Comparison of ENCODE assay signal across 18 cellular contexts in the genomic region with DNA sequence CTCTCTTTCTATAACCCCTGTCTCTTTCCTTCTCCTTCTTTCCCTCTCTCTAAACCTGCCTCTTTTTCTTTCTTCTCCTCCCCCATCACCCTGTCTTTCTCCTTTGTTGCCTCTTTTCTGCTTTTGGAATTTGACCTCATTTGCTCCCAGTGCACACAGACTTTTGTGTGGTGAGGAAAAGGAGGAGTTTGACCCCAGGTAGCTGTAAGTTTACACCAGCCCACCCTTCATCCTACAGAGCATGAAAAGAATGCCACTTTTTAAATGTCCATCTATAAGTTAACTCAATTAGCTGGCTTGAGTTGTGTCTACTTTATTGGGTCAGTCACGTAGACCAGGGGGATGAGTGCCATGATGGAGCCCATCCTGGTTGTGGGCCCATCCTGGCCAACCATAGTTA.
DNase-seq lines count a peak whose midpoint lies in the region; ATAC-seq lines count a peak whose summit lies in the region.
"Had no signal": no experiment of that assay in that cellular context is flagged by ENCODE, and none has a peak within 500 bp of the region (broad histone marks: within the 10 kb centered on the region; RNA-seq: fewer than 3 reads in every experiment).

No MANE protein-coding gene starts in this region.

- no peaks in the 10 kb centered on the region for H3K27me3 ChIP-seq in mucosa of rectum (ENCODE audit: control insufficient read depth in 2 of 2, insufficient read depth in 2 of 2, low read length in 2 of 2)
- no peaks in the 10 kb centered on the region for H3K27me3 ChIP-seq in thymus (ENCODE audit: control insufficient read depth, insufficient read depth)

- H3K36me3 ChIP-seq in mucosa of rectum (ENCODE audit: control insufficient read depth in 2 of 2, insufficient read depth in 2 of 2, low read length in 2 of 2) (no peaks in the 10 kb centered on the region), thymus (ENCODE audit: control insufficient read depth, insufficient read depth) (no peaks in the 10 kb centered on the region)

- CTCF ChIA-PET in activated CD8-positive, alpha-beta memory T cell treated with anti-CD3 and anti-CD28 coated beads, Interleukin-2, amount 10 ng/mL, durations not matched to agents 7 days and 5 days (lab: Charles Lee): no interaction called here

- no peak for ATAC-seq in activated CD8-positive, alpha-beta memory T cell treated with anti-CD3 and anti-CD28 coated beads, Interleukin-2, amount 10 ng/mL, durations not matched to agents 7 days and 5 days
- ATAC-seq in left colon: no peak
- ATAC-seq: activated T-cell treated with anti-CD3 and anti-CD28 coated beads, Interleukin-2, amount 50 U/mL, for 4 hours had no signal

- H3K9me3 ChIP-seq in mucosa of rectum (ENCODE audit: control insufficient read depth in 2 of 2, low read length in 2 of 2): no peaks in the 10 kb centered on the region
- no peaks in the 10 kb centered on the region for H3K9me3 ChIP-seq in thymus (ENCODE audit: control insufficient read depth)

- H3K4me3 Mint-ChIP-seq in activated CD8-positive, alpha-beta memory T cell treated with anti-CD3 and anti-CD28 coated beads, Interleukin-2, amount 10 ng/mL, durations not matched to agents 7 days and 5 days: no peak overlapping the region
- no peak overlapping the region for H3K4me3 Mint-ChIP-seq in activated T-helper 1 cell treated with anti-CD3 and anti-CD28 coated beads, Interleukin-12 subunit alpha, Interleukin-12 subunit beta, Interleukin-2, Interleukin-4 antibody, amounts not matched to agents 30 ng/mL and 10 ng/mL and 1 ng/mL, durations not matched to agents 14 hours and 24 hours and 36 hours
- H3K4me3 Mint-ChIP-seq: activated T-cell treated with anti-CD3 and anti-CD28 coated beads, Interleukin-2, amount 50 U/mL, for 4 hours; CD4-positive, alpha-beta T cell had no signal

- DNase-seq in activated CD8-positive, alpha-beta memory T cell treated with anti-CD3 and anti-CD28 coated beads, Interleukin-2, amount 10 ng/mL, durations not matched to agents 7 days and 5 days: no peak
- no peak for DNase-seq in activated CD8-positive, alpha-beta memory T cell treated with anti-CD3 and anti-CD28 coated beads, Interleukin-2, amount 50 U/mL, for 48 hours
- no peak for DNase-seq in activated T-helper 1 cell treated with anti-CD3 and anti-CD28 coated beads, Interleukin-12 subunit alpha, Interleukin-12 subunit beta, Interleukin-2, Interleukin-4 antibody, amounts not matched to agents 30 ng/mL and 10 ng/mL and 1 ng/mL, durations not matched to agents 14 hours and 24 hours and 36 hours (ENCODE audit: low spot score)
- DNase-seq in NCI-H2107 (lab: John Stamatoyannopoulos, UW) (no peak), AML-193 (lab: John Stamatoyannopoulos, UW) (no peak), left colon (no peak)
- DNase-seq: activated CD4-positive, alpha-beta T cell treated with anti-CD3 and anti-CD28 coated beads for 1 hour; activated T-cell treated with anti-CD3 and anti-CD28 coated beads, Interleukin-2, amount 50 U/mL, for 4 hours; aorta; CD4-positive, alpha-beta T cell; cerebellar nuclear complex; DMS79; NCI-H1092; NCI-H524 treated with DMSO at 0.1 percent for 48 hours; SIG-M5 had no signal

- H3K4me1 ChIP-seq in mucosa of rectum (ENCODE audit: control insufficient read depth in 2 of 2, insufficient read depth in 2 of 2, low read length in 2 of 2): peaks cover 0 to 3% of the 10 kb centered on the region in 2 donors
- peaks cover 19% of the 10 kb centered on the region for H3K4me1 ChIP-seq in thymus (ENCODE audit: control insufficient read depth, insufficient read depth, low read length)

- H3K27ac Mint-ChIP-seq in activated CD8-positive, alpha-beta memory T cell treated with anti-CD3 and anti-CD28 coated beads, Interleukin-2, amount 10 ng/mL, durations not matched to agents 7 days and 5 days: peak overlapping the region; percentile 63
- H3K27ac Mint-ChIP-seq in activated T-helper 1 cell treated with anti-CD3 and anti-CD28 coated beads, Interleukin-12 subunit alpha, Interleukin-12 subunit beta, Interleukin-2, Interleukin-4 antibody, amounts not matched to agents 30 ng/mL and 10 ng/mL and 1 ng/mL, durations not matched to agents 14 hours and 24 hours and 36 hours: peak overlapping the region; percentile 76
- H3K27ac Mint-ChIP-seq: CD4-positive, alpha-beta T cell had no signal

- 98% methylated on average over 1 of the region's 1 CpG for WGBS in thymus

- H3K4me3 ChIP-seq in mucosa of rectum (ENCODE audit: low read length in 2 of 2): no peak overlapping the region
- no peak overlapping the region for H3K4me3 ChIP-seq in thymus (ENCODE audit: low read length)
- H3K4me3 ChIP-seq: smooth muscle cell had no signal

- peak overlapping the region; percentile 27 to 59 for H3K27ac ChIP-seq in mucosa of rectum (ENCODE audit: low read depth in 2 of 2, low read length in 2 of 2)
- H3K27ac ChIP-seq in thymus (ENCODE audit: low read depth): peak overlapping the region; percentile 0

- H3K36me3 Mint-ChIP-seq in activated CD8-positive, alpha-beta memory T cell treated with anti-CD3 and anti-CD28 coated beads, Interleukin-2, amount 10 ng/mL, durations not matched to agents 7 days and 5 days: peaks cover 40% of the 10 kb centered on the region
- H3K36me3 Mint-ChIP-seq in activated T-helper 1 cell treated with anti-CD3 and anti-CD28 coated beads, Interleukin-12 subunit alpha, Interleukin-12 subunit beta, Interleukin-2, Interleukin-4 antibody, amounts not matched to agents 30 ng/mL and 10 ng/mL and 1 ng/mL, durations not matched to agents 14 hours and 24 hours and 36 hours (ENCODE audit: low read depth): peaks cover 20% of the 10 kb centered on the region

- no peak overlapping the region for H3K9ac ChIP-seq in mucosa of rectum (ENCODE audit: low read depth in 1 of 2, low read length in 2 of 2)

- H3K9me3 Mint-ChIP-seq in activated CD8-positive, alpha-beta memory T cell treated with anti-CD3 and anti-CD28 coated beads, Interleukin-2, amount 10 ng/mL, durations not matched to agents 7 days and 5 days (ENCODE audit: low read depth): peaks cover 6% of the 10 kb centered on the region
- peaks cover 7% of the 10 kb centered on the region for H3K9me3 Mint-ChIP-seq in activated T-helper 1 cell treated with anti-CD3 and anti-CD28 coated beads, Interleukin-12 subunit alpha, Interleukin-12 subunit beta, Interleukin-2, Interleukin-4 antibody, amounts not matched to agents 30 ng/mL and 10 ng/mL and 1 ng/mL, durations not matched to agents 14 hours and 24 hours and 36 hours
- H3K9me3 Mint-ChIP-seq: activated T-cell treated with anti-CD3 and anti-CD28 coated beads, Interleukin-2, amount 50 U/mL, for 4 hours; CD4-positive, alpha-beta T cell had no signal

- no peaks in the 10 kb centered on the region for H3K27me3 Mint-ChIP-seq in activated CD8-positive, alpha-beta memory T cell treated with anti-CD3 and anti-CD28 coated beads, Interleukin-2, amount 10 ng/mL, durations not matched to agents 7 days and 5 days
- no peaks in the 10 kb centered on the region for H3K27me3 Mint-ChIP-seq in activated T-helper 1 cell treated with anti-CD3 and anti-CD28 coated beads, Interleukin-12 subunit alpha, Interleukin-12 subunit beta, Interleukin-2, Interleukin-4 antibody, amounts not matched to agents 30 ng/mL and 10 ng/mL and 1 ng/mL, durations not matched to agents 14 hours and 24 hours and 36 hours (ENCODE audit: insufficient read depth)
- H3K27me3 Mint-ChIP-seq: CD4-positive, alpha-beta T cell had no signal

- intact Hi-C loops in activated T-helper 1 cell treated with anti-CD3 and anti-CD28 coated beads, Interleukin-12 subunit alpha, Interleukin-12 subunit beta, Interleukin-2, Interleukin-4 antibody, amounts not matched to agents 30 ng/mL and 10 ng/mL and 1 ng/mL, durations not matched to agents 14 hours and 24 hours and 36 hours (cut with micrococcal nuclease): loop anchor here (10.0 kb wide), 1 partner anchor 275 kb away; no protein-coding TSS in a partner anchor
- intact Hi-C loops in left colon (cut with DNase I, micrococcal nuclease): no loop called here

- H3K4me1 Mint-ChIP-seq in activated CD8-positive, alpha-beta memory T cell treated with anti-CD3 and anti-CD28 coated beads, Interleukin-2, amount 10 ng/mL, durations not matched to agents 7 days and 5 days: peaks cover 67% of the 10 kb centered on the region
- peaks cover 68% of the 10 kb centered on the region for H3K4me1 Mint-ChIP-seq in activated T-helper 1 cell treated with anti-CD3 and anti-CD28 coated beads, Interleukin-12 subunit alpha, Interleukin-12 subunit beta, Interleukin-2, Interleukin-4 antibody, amounts not matched to agents 30 ng/mL and 10 ng/mL and 1 ng/mL, durations not matched to agents 14 hours and 24 hours and 36 hours (ENCODE audit: low read depth)
